1 cellular context compared by ENCODE assay signal in genomic region chr3:99731499-99731898, GRCh38.
TF ChIP-seq lines count a peak whose summit lies in the region.

No MANE protein-coding gene starts in this region.

TF ChIP-seq in GM12878, 131 proteins besides CTCF, POLR2A, EP300 and RAD21 (continued from another document):
- TF ChIP-seq ZSCAN29 (IDR thresholded peaks at IDR 0.05): no peak
- no peak for TF ChIP-seq PAX8 (IDR thresholded peaks at IDR 0.05)
- no peak for TF ChIP-seq BHLHE40 (IDR thresholded peaks at IDR 0.05; ENCODE audit: borderline replicate concordance in 1 of 2, low read depth in 2 of 2, low read length in 1 of 2)
- no peak for TF ChIP-seq ZNF217 (IDR thresholded peaks at IDR 0.05)
- TF ChIP-seq KAT2A (conservative IDR thresholded peaks at IDR 0.05; ENCODE audit: control insufficient read depth, low read depth, low read length): no peak
